Comparison of ENCODE assay signal across 26 cellular contexts in genomic region chr9:79807966-79808365, GRCh38.
DNase-seq lines count a peak whose midpoint lies in the region; ATAC-seq, FAIRE-seq and TF ChIP-seq lines count a peak whose summit lies in the region.
"Had no signal": no experiment of that assay in that cellular context is flagged by ENCODE, and none has a peak within 500 bp of the region (broad histone marks: within the 10 kb centered on the region; RNA-seq: fewer than 3 reads in every experiment).

No MANE protein-coding gene starts in this region.

- intact Hi-C loops in activated T-helper 2 cell treated with anti-CD3 and anti-CD28 coated beads, Interferon-gamma antibody, Interleukin-2, Interleukin-4, amounts not matched to agents 10 μg/mL and 5 μg/mL and 100 μg/mL, durations not matched to agents 14 hours and 24 hours and 36 hours (cut with micrococcal nuclease), result no loop called here

- ATAC-seq in GM23338, result no peak
- ATAC-seq: HCT116 had no signal

- no peak overlapping the region for H2AFZ ChIP-seq in astrocyte (ENCODE audit: low read depth, low read length)
- no peak overlapping the region for H2AFZ ChIP-seq in GM23338

- peaks cover 2% of the 10 kb centered on the region for H3K27me3 Mint-ChIP-seq in astrocyte (ENCODE audit: low read depth, unreplicated experiment)
- H3K27me3 Mint-ChIP-seq in GM23338 (ENCODE audit: insufficient read depth, low read depth, poor library complexity), result peaks cover 1% of the 10 kb centered on the region
- peaks cover 13% of the 10 kb centered on the region for H3K27me3 Mint-ChIP-seq in activated T-helper 2 cell treated with anti-CD3 and anti-CD28 coated beads, Interferon-gamma antibody, Interleukin-2, Interleukin-4, amounts not matched to agents 10 μg/mL and 5 μg/mL and 100 μg/mL, durations not matched to agents 14 hours and 24 hours and 36 hours (ENCODE audit: low read depth)
- H3K27me3 Mint-ChIP-seq: CD8-positive, alpha-beta memory T cell had no signal

- DNase-seq in DMS 273 (lab: John Stamatoyannopoulos, UW; ENCODE audit: unreplicated experiment) (peak; percentile 19), DMS 273 treated with DMSO at 0.1 percent for 48 hours (lab: John Stamatoyannopoulos, UW) (no peak), NCI-H524 (lab: John Stamatoyannopoulos, UW) (peak; percentile 73 to 85), astrocyte (ENCODE audit: low read depth) (peak; percentile 33), fibroblast of the aortic adventitia (ENCODE audit: low read depth) (peak; percentile 12), GM23338 (ENCODE audit: low spot score) (no peak), NCI-H2227 (lab: John Stamatoyannopoulos, UW; ENCODE audit: unreplicated experiment) (no peak)
- no peak for DNase-seq in activated T-helper 2 cell treated with anti-CD3 and anti-CD28 coated beads, Interferon-gamma antibody, Interleukin-2, Interleukin-4, amounts not matched to agents 10 μg/mL and 5 μg/mL and 100 μg/mL, durations not matched to agents 14 hours and 24 hours and 36 hours (ENCODE audit: low spot score)
- DNase-seq: ACHN; AML-193; Calu3; CD8-positive, alpha-beta memory T cell; DMS79; GOT3; KBM-7; NCI-H1092 treated with DMSO at 0.1 percent for 48 hours; NCI-H146; NCI-H2029; NCI-H510A; NCI-H774; Peyer's patch had no signal

- H3K4me3 Mint-ChIP-seq in astrocyte (ENCODE audit: unreplicated experiment) (no peak overlapping the region), GM23338 (no peak overlapping the region)
- H3K4me3 Mint-ChIP-seq in activated T-helper 2 cell treated with anti-CD3 and anti-CD28 coated beads, Interferon-gamma antibody, Interleukin-2, Interleukin-4, amounts not matched to agents 10 μg/mL and 5 μg/mL and 100 μg/mL, durations not matched to agents 14 hours and 24 hours and 36 hours (ENCODE audit: low read depth), result no peak overlapping the region
- H3K4me3 Mint-ChIP-seq: CD8-positive, alpha-beta memory T cell had no signal

- H3F3A ChIP-seq in GM23338 (replicated peaks; ENCODE audit: low read depth), result no peaks in the 10 kb centered on the region

- no peak for TF ChIP-seq CTCF in astrocyte (IDR thresholded peaks at IDR 0.05; ENCODE audit: insufficient read depth, low read depth, low read length)
- no peak for TF ChIP-seq CTCF in fibroblast of the aortic adventitia (IDR thresholded peaks at IDR 0.05; ENCODE audit: insufficient read depth, low read length)
- TF ChIP-seq CTCF in GM23338 (conservative IDR thresholded peaks at IDR 0.05; ENCODE audit: low read depth in 2 of 2), result no peak

- H3K9me2 ChIP-seq in GM23338 (ENCODE audit: insufficient read depth), result no peaks in the 10 kb centered on the region

- no peak overlapping the region for H3K4me3 ChIP-seq in astrocyte (ENCODE audit: insufficient read depth, low read depth, low read length)
- H3K4me3 ChIP-seq in fibroblast of the aortic adventitia (ENCODE audit: low read depth, low read length), result no peak overlapping the region
- H3K4me3 ChIP-seq in GM23338, result no peak overlapping the region
- H3K4me3 ChIP-seq: Peyer's patch, SJSA1 had no signal

- H3K79me2 ChIP-seq in astrocyte (ENCODE audit: insufficient read depth, low read length) (no peaks in the 10 kb centered on the region), GM23338 (replicated peaks; ENCODE audit: insufficient read depth) (no peaks in the 10 kb centered on the region)

- no peak overlapping the region for H3K9ac ChIP-seq in astrocyte (ENCODE audit: low read length)

- H3K9me3 Mint-ChIP-seq in astrocyte (ENCODE audit: unreplicated experiment) (no peaks in the 10 kb centered on the region), GM23338 (no peaks in the 10 kb centered on the region)
- H3K9me3 Mint-ChIP-seq in activated T-helper 2 cell treated with anti-CD3 and anti-CD28 coated beads, Interferon-gamma antibody, Interleukin-2, Interleukin-4, amounts not matched to agents 10 μg/mL and 5 μg/mL and 100 μg/mL, durations not matched to agents 14 hours and 24 hours and 36 hours, result no peaks in the 10 kb centered on the region
- H3K9me3 Mint-ChIP-seq: CD8-positive, alpha-beta memory T cell had no signal

- H3K27me3 ChIP-seq in astrocyte (ENCODE audit: insufficient read depth, low read length) (no peaks in the 10 kb centered on the region), GM23338 (ENCODE audit: insufficient read depth) (no peaks in the 10 kb centered on the region)
- H3K27me3 ChIP-seq: Peyer's patch, SJSA1 had no signal

- H3K4me1 Mint-ChIP-seq in astrocyte (ENCODE audit: low read depth, unreplicated experiment) (peaks cover 18% of the 10 kb centered on the region), GM23338 (peaks cover 18% of the 10 kb centered on the region)
- peaks cover 10% of the 10 kb centered on the region for H3K4me1 Mint-ChIP-seq in activated T-helper 2 cell treated with anti-CD3 and anti-CD28 coated beads, Interferon-gamma antibody, Interleukin-2, Interleukin-4, amounts not matched to agents 10 μg/mL and 5 μg/mL and 100 μg/mL, durations not matched to agents 14 hours and 24 hours and 36 hours (ENCODE audit: low read depth)

- H3K4me1 ChIP-seq in astrocyte (ENCODE audit: insufficient read depth, low read length) (peaks cover 18% of the 10 kb centered on the region), GM23338 (ENCODE audit: insufficient read depth) (peaks cover 32% of the 10 kb centered on the region)
- H3K4me1 ChIP-seq: Peyer's patch had no signal

- H3K27ac ChIP-seq in astrocyte (ENCODE audit: low read depth, low read length), result no peak overlapping the region
- no peak overlapping the region for H3K27ac ChIP-seq in GM23338 (ENCODE audit: low read depth)
- H3K27ac ChIP-seq: 22Rv1, C4-2B, Peyer's patch, SJSA1 had no signal

- H4K20me1 ChIP-seq in astrocyte (ENCODE audit: insufficient read depth, low read length) (no peaks in the 10 kb centered on the region), GM23338 (replicated peaks; ENCODE audit: insufficient read depth) (no peaks in the 10 kb centered on the region)

- FAIRE-seq in astrocyte (lab: Jason Lieb, UNC), result no peak
- FAIRE-seq: GM12891 had no signal

- H3K9me3 ChIP-seq in astrocyte (ENCODE audit: insufficient read depth, low read depth, low read length), result no peaks in the 10 kb centered on the region
- H3K9me3 ChIP-seq: Peyer's patch, SJSA1 had no signal

- H3K27ac Mint-ChIP-seq in astrocyte (ENCODE audit: unreplicated experiment), result no peak overlapping the region
- no peak overlapping the region for H3K27ac Mint-ChIP-seq in GM23338
- no peak overlapping the region for H3K27ac Mint-ChIP-seq in activated T-helper 2 cell treated with anti-CD3 and anti-CD28 coated beads, Interferon-gamma antibody, Interleukin-2, Interleukin-4, amounts not matched to agents 10 μg/mL and 5 μg/mL and 100 μg/mL, durations not matched to agents 14 hours and 24 hours and 36 hours

- H3K36me3 Mint-ChIP-seq in astrocyte (ENCODE audit: low read depth, unreplicated experiment) (no peaks in the 10 kb centered on the region), GM23338 (ENCODE audit: low read depth) (no peaks in the 10 kb centered on the region)
- H3K36me3 Mint-ChIP-seq in activated T-helper 2 cell treated with anti-CD3 and anti-CD28 coated beads, Interferon-gamma antibody, Interleukin-2, Interleukin-4, amounts not matched to agents 10 μg/mL and 5 μg/mL and 100 μg/mL, durations not matched to agents 14 hours and 24 hours and 36 hours (ENCODE audit: low read depth), result no peaks in the 10 kb centered on the region
- H3K36me3 Mint-ChIP-seq: CD8-positive, alpha-beta memory T cell had no signal

- H3K36me3 ChIP-seq in astrocyte (ENCODE audit: insufficient read depth, low read length) (no peaks in the 10 kb centered on the region), GM23338 (ENCODE audit: insufficient read depth) (no peaks in the 10 kb centered on the region)
- H3K36me3 ChIP-seq: Peyer's patch, SJSA1 had no signal

- H3K4me2 ChIP-seq in astrocyte (ENCODE audit: low read length) (no peak overlapping the region), GM23338 (no peak overlapping the region)

TF ChIP-seq in GM23338, 12 proteins besides CTCF, POLR2A, EP300 and RAD21 (continues in another document):
- no peak for TF ChIP-seq EZH2phosphoT487 (IDR thresholded peaks at IDR 0.05; ENCODE audit: unreplicated experiment)

Comparison
In these comparisons a context has a peak if more than half of its experiments do, and no peak if none do; other contexts are left out.
1. DNase-seq: peak in DMS 273 (single experiment), NCI-H524 (2 of 2), astrocyte (single experiment) and fibroblast of the aortic adventitia (single experiment); none in DMS 273 treated with DMSO at 0.1 percent for 48 hours (single experiment), GM23338 (single experiment), NCI-H2227 (single experiment) and activated T-helper 2 cell treated with anti-CD3 and anti-CD28 coated beads, Interferon-gamma antibody, Interleukin-2, Interleukin-4, amounts not matched to agents 10 μg/mL and 5 μg/mL and 100 μg/mL, durations not matched to agents 14 hours and 24 hours and 36 hours (single experiment).